In genomic region chr3:75249005-75249404, GRCh38 we compare ENCODE assay signal across 17 cellular contexts.
"Had no signal": no experiment of that assay in that cellular context is flagged by ENCODE, and none has a peak within 500 bp of the region (broad histone marks: within the 10 kb centered on the region; RNA-seq: fewer than 3 reads in every experiment).

No MANE protein-coding gene starts in this region.

- H3K9me3 ChIP-seq: esophagus squamous epithelium, gastrocnemius medialis, ovary, prostate gland, upper lobe of left lung had no signal

- H3K27ac ChIP-seq: coronary artery, esophagus squamous epithelium, gastrocnemius medialis, ovary, prostate gland, upper lobe of left lung had no signal

- H3K4me1 ChIP-seq: esophagus squamous epithelium, gastrocnemius medialis, prostate gland, upper lobe of left lung had no signal

- H3K36me3 ChIP-seq: esophagus squamous epithelium, gastrocnemius medialis, ovary, prostate gland, upper lobe of left lung had no signal

- H3K4me3 ChIP-seq: coronary artery, esophagus squamous epithelium, gastrocnemius medialis, ovary, prostate gland, upper lobe of left lung had no signal

- H3K27me3 ChIP-seq: esophagus squamous epithelium, gastrocnemius medialis, ovary, upper lobe of left lung had no signal

- DNase-seq: activated CD4-positive, alpha-beta memory T cell treated with anti-CD3 and anti-CD28 coated beads, Interleukin-2, amount 10 ng/mL, durations not matched to agents 7 days and 5 days; activated CD4-positive, alpha-beta T cell treated with anti-CD3 and anti-CD28 coated beads, Interleukin-2, amount 10 ng/mL, durations not matched to agents 24 days and 14 days; activated effector memory CD4-positive, alpha-beta T cell treated with anti-CD3 and anti-CD28 coated beads, Interleukin-2, amount 50 U/mL, for 16 hours; activated naive CD4-positive, alpha-beta T cell treated with anti-CD3 and anti-CD28 coated beads, Interleukin-2, amount 10 ng/mL, durations not matched to agents 7 days and 5 days; activated T-cell treated with anti-CD3 and anti-CD28 coated beads, Interleukin-2, amount 50 U/mL, for 72 hours; amygdala; cerebellar nuclear complex; esophagus squamous epithelium; gastrocnemius medialis; islet precursor cell; left cardiac atrium; ovary; stimulated activated CD4-positive, alpha-beta T cell treated with anti-CD3 and anti-CD28 coated beads, Interleukin-4, amount 100 ng/mL, for 24 hours; stimulated activated naive CD8-positive, alpha-beta T cell treated with anti-CD3 and anti-CD28 coated beads, Interleukin-15, Interleukin-2, amounts not matched to agents 100 U/mL and 50 U/mL, for 24 hours; upper lobe of left lung had no signal
